9 cellular contexts compared by ENCODE assay signal in genomic region chr13:97221491-97221890, GRCh38. TPM values are rescaled to one million over a fixed set of nuclear protein-coding genes. Genes with fewer than 3 reads are reported as not detected.
DNase-seq lines count a peak whose midpoint lies in the region; ATAC-seq and TF ChIP-seq lines count a peak whose summit lies in the region.
"Had no signal": no experiment of that assay in that cellular context is flagged by ENCODE, and none has a peak within 500 bp of the region (broad histone marks: within the 10 kb centered on the region; RNA-seq: fewer than 3 reads in every experiment).

No MANE protein-coding gene starts in this region.

- H3K27ac ChIP-seq in mucosa of rectum (ENCODE audit: low read depth in 2 of 2, low read length in 2 of 2): peak overlapping the region; percentile 88 to 92
- H3K27ac ChIP-seq in transverse colon: peak overlapping the region; percentile 90 to 96 (median 90)

- no peak overlapping the region for H3K27ac Mint-ChIP-seq in activated CD8-positive, alpha-beta T cell treated with anti-CD3 and anti-CD28 coated beads for 36 hours
- no peak overlapping the region for H3K27ac Mint-ChIP-seq in activated CD8-positive, alpha-beta T cell treated with anti-CD3 and anti-CD28 coated beads, Interleukin-2, amount 10 ng/mL, durations not matched to agents 7 days and 5 days
- H3K27ac Mint-ChIP-seq in brain: peak overlapping the region; percentile 91 to 99 (median 94)
- H3K27ac Mint-ChIP-seq: GM23338 had no signal

- in situ Hi-C loops in transverse colon (cut with MboI; ENCODE audit: low pct_ligation_motif_present in 1 of 4, low pct_unique_long_range_greater_than_20kb in 1 of 4, low sequenced_read_pairs in 3 of 4): loop anchor here in 3 of 4 donors (10.0 to 25.0 kb wide), 4 partner anchors 109 to 213 kb away; partner anchors contain the start of gene RAP2A (in 1 of the 3)

- no peaks in the 10 kb centered on the region for H3K9me3 ChIP-seq in mucosa of rectum (ENCODE audit: control insufficient read depth in 2 of 2, low read length in 2 of 2)
- H3K9me3 ChIP-seq in transverse colon: no peaks in the 10 kb centered on the region

- intact Hi-C loops in activated CD8-positive, alpha-beta T cell treated with anti-CD3 and anti-CD28 coated beads for 36 hours (cut with micrococcal nuclease): loop anchor here (10.0 kb wide), 3 partner anchors 73 to 213 kb away; partner anchors contain the start of gene RAP2A
- intact Hi-C loops in transverse colon (cut with DNase I; ENCODE audit: low total_unique reads): loop anchor here (5.0 kb wide), 2 partner anchors 104 to 116 kb away; no protein-coding TSS in a partner anchor

- no peaks in the 10 kb centered on the region for H3K36me3 Mint-ChIP-seq in activated CD8-positive, alpha-beta T cell treated with anti-CD3 and anti-CD28 coated beads for 36 hours (ENCODE audit: low read depth)
- H3K36me3 Mint-ChIP-seq in activated CD8-positive, alpha-beta T cell treated with anti-CD3 and anti-CD28 coated beads, Interleukin-2, amount 10 ng/mL, durations not matched to agents 7 days and 5 days (ENCODE audit: low read depth): no peaks in the 10 kb centered on the region
- no peaks in the 10 kb centered on the region for H3K36me3 Mint-ChIP-seq in brain

- H3K27me3 ChIP-seq in mucosa of rectum (ENCODE audit: control insufficient read depth in 2 of 2, insufficient read depth in 2 of 2, low read length in 2 of 2) (no peaks in the 10 kb centered on the region), transverse colon (no peaks in the 10 kb centered on the region)

- peaks cover 24 to 37% of the 10 kb centered on the region in 2 donors for H3K4me1 ChIP-seq in mucosa of rectum (ENCODE audit: control insufficient read depth in 2 of 2, insufficient read depth in 2 of 2, low read length in 2 of 2)
- H3K4me1 ChIP-seq in transverse colon: peaks cover 8 to 35% (median 30%) of the 10 kb centered on the region in 4 donors

- peaks cover 25% of the 10 kb centered on the region for H3K4me1 Mint-ChIP-seq in activated CD8-positive, alpha-beta T cell treated with anti-CD3 and anti-CD28 coated beads for 36 hours (ENCODE audit: low read depth)
- peaks cover 40% of the 10 kb centered on the region for H3K4me1 Mint-ChIP-seq in activated CD8-positive, alpha-beta T cell treated with anti-CD3 and anti-CD28 coated beads, Interleukin-2, amount 10 ng/mL, durations not matched to agents 7 days and 5 days (ENCODE audit: low read depth)
- H3K4me1 Mint-ChIP-seq in brain: peaks cover 57% of the 10 kb centered on the region

- no peak for ATAC-seq in activated CD8-positive, alpha-beta T cell treated with anti-CD3 and anti-CD28 coated beads for 36 hours
- no peak for ATAC-seq in activated CD8-positive, alpha-beta T cell treated with anti-CD3 and anti-CD28 coated beads, Interleukin-2, amount 10 ng/mL, durations not matched to agents 7 days and 5 days
- ATAC-seq in HG03378 (IDR thresholded peaks at IDR 0.05; ENCODE audit: unreplicated experiment) (no peak), HG03097 (IDR thresholded peaks at IDR 0.05; ENCODE audit: low FRiP score, unreplicated experiment) (no peak)

- CTCF ChIA-PET in activated CD8-positive, alpha-beta T cell treated with anti-CD3 and anti-CD28 coated beads for 36 hours (lab: Charles Lee): interaction anchor here (0.9 to 4.0 kb wide), 7 partner anchors 9 to 193 kb away, joined by 3 to 37 read pairs (median 6); no protein-coding TSS in a partner anchor
- CTCF ChIA-PET in activated CD8-positive, alpha-beta T cell treated with anti-CD3 and anti-CD28 coated beads, Interleukin-2, amount 10 ng/mL, durations not matched to agents 7 days and 5 days (lab: Charles Lee): interaction anchor here (0.8 to 5.0 kb wide), 7 partner anchors 10 to 137 kb away, joined by 3 to 38 read pairs (median 11); no protein-coding TSS in a partner anchor

- H3K9me3 Mint-ChIP-seq in activated CD8-positive, alpha-beta T cell treated with anti-CD3 and anti-CD28 coated beads for 36 hours: no peaks in the 10 kb centered on the region
- no peaks in the 10 kb centered on the region for H3K9me3 Mint-ChIP-seq in activated CD8-positive, alpha-beta T cell treated with anti-CD3 and anti-CD28 coated beads, Interleukin-2, amount 10 ng/mL, durations not matched to agents 7 days and 5 days (ENCODE audit: insufficient read depth)
- peaks cover 0 to 6% (median 0%) of the 10 kb centered on the region in 5 experiments for H3K9me3 Mint-ChIP-seq in brain
- H3K9me3 Mint-ChIP-seq: GM23338 had no signal

- H3K36me3 ChIP-seq in mucosa of rectum (ENCODE audit: control insufficient read depth in 2 of 2, insufficient read depth in 2 of 2, low read length in 2 of 2): no peaks in the 10 kb centered on the region
- no peaks in the 10 kb centered on the region for H3K36me3 ChIP-seq in transverse colon

- no peak for TF ChIP-seq POLR2A in transverse colon (IDR thresholded peaks at IDR 0.05)

- no peak for TF ChIP-seq EP300 in transverse colon (IDR thresholded peaks at IDR 0.05; ENCODE audit: low read depth)

- TF ChIP-seq CTCF in activated CD8-positive, alpha-beta T cell treated with anti-CD3 and anti-CD28 coated beads for 36 hours (IDR thresholded peaks at IDR 0.05): no peak
- TF ChIP-seq CTCF in brain (conservative IDR thresholded peaks at IDR 0.05): no peak
- TF ChIP-seq CTCF in transverse colon (IDR thresholded peaks at IDR 0.05): no peak

- H3K9ac ChIP-seq in mucosa of rectum (ENCODE audit: low read depth in 1 of 2, low read length in 2 of 2): peak overlapping the region; percentile 81 to 82

- WGBS in transverse colon (ENCODE audit: low coverage in 1 of 2), 2 donors: 11 to 13% methylated on average over 5 to 6 of the region's 6 CpGs

- POLR2A ChIA-PET in activated CD8-positive, alpha-beta T cell treated with anti-CD3 and anti-CD28 coated beads for 36 hours (lab: Charles Lee): interaction anchor here (0.8 to 1.5 kb wide), 5 partner anchors 10 to 212 kb away, joined by 3 to 6 read pairs (median 5); no protein-coding TSS in a partner anchor
- POLR2A ChIA-PET in activated CD8-positive, alpha-beta T cell treated with anti-CD3 and anti-CD28 coated beads, Interleukin-2, amount 10 ng/mL, durations not matched to agents 7 days and 5 days (lab: Charles Lee): interaction anchor here (6.0 kb wide), 1 partner anchor 211 kb away, joined by 39 read pairs; the partner anchor contains the start of gene RAP2A

- no peak for DNase-seq in activated CD8-positive, alpha-beta T cell treated with anti-CD3 and anti-CD28 coated beads for 36 hours
- DNase-seq in activated CD8-positive, alpha-beta T cell treated with anti-CD3 and anti-CD28 coated beads, Interleukin-2, amount 10 ng/mL, durations not matched to agents 7 days and 5 days: no peak
- DNase-seq in transverse colon: no peak
- no peak for DNase-seq in COLO668 (lab: John Stamatoyannopoulos, UW; ENCODE audit: unreplicated experiment)

- peak overlapping the region; percentile 83 to 91 for H3K4me3 ChIP-seq in mucosa of rectum (ENCODE audit: low read length in 2 of 2)
- H3K4me3 ChIP-seq in transverse colon: peak overlapping the region in 3 of 4 donors; percentile 38 to 79 (median 50)

- H3K4me3 Mint-ChIP-seq in activated CD8-positive, alpha-beta T cell treated with anti-CD3 and anti-CD28 coated beads for 36 hours: peak overlapping the region; percentile 79
- H3K4me3 Mint-ChIP-seq in activated CD8-positive, alpha-beta T cell treated with anti-CD3 and anti-CD28 coated beads, Interleukin-2, amount 10 ng/mL, durations not matched to agents 7 days and 5 days: no peak overlapping the region
- H3K4me3 Mint-ChIP-seq in brain: peak overlapping the region; percentile 87 to 95 (median 91)

- H3K27me3 Mint-ChIP-seq in activated CD8-positive, alpha-beta T cell treated with anti-CD3 and anti-CD28 coated beads for 36 hours: no peaks in the 10 kb centered on the region
- H3K27me3 Mint-ChIP-seq in activated CD8-positive, alpha-beta T cell treated with anti-CD3 and anti-CD28 coated beads, Interleukin-2, amount 10 ng/mL, durations not matched to agents 7 days and 5 days (ENCODE audit: low read depth): no peaks in the 10 kb centered on the region
- H3K27me3 Mint-ChIP-seq in brain: no peaks in the 10 kb centered on the region

RNA-seq across cellular contexts. Expression of gene MBNL2, which starts 0.6 kb away (rescaled TPM):
- total RNA-seq in activated CD8-positive, alpha-beta T cell treated with anti-CD3 and anti-CD28 coated beads for 36 hours: 10 to 100 TPM; 15.8 to 16.1 TPM
- 10 to 100 TPM; 11.6 to 12.3 TPM for total RNA-seq in activated CD8-positive, alpha-beta T cell treated with anti-CD3 and anti-CD28 coated beads, Interleukin-2, amount 10 ng/mL, durations not matched to agents 7 days and 5 days
- polyA plus RNA-seq in brain (ENCODE audit: insufficient read depth, low read depth, low replicate concordance): 11.7 TPM
- total RNA-seq in transverse colon: 10 to 100 TPM; 26.9 to 53.7 (median 46.1) TPM

Comparison
In these comparisons a context has a peak if more than half of its experiments do, and no peak if none do; other contexts are left out.
1. H3K27ac Mint-ChIP-seq: peak in brain (5 of 5); none in activated CD8-positive, alpha-beta T cell treated with anti-CD3 and anti-CD28 coated beads for 36 hours (single experiment) and activated CD8-positive, alpha-beta T cell treated with anti-CD3 and anti-CD28 coated beads, Interleukin-2, amount 10 ng/mL, durations not matched to agents 7 days and 5 days (single experiment).